In the genomic region with DNA sequence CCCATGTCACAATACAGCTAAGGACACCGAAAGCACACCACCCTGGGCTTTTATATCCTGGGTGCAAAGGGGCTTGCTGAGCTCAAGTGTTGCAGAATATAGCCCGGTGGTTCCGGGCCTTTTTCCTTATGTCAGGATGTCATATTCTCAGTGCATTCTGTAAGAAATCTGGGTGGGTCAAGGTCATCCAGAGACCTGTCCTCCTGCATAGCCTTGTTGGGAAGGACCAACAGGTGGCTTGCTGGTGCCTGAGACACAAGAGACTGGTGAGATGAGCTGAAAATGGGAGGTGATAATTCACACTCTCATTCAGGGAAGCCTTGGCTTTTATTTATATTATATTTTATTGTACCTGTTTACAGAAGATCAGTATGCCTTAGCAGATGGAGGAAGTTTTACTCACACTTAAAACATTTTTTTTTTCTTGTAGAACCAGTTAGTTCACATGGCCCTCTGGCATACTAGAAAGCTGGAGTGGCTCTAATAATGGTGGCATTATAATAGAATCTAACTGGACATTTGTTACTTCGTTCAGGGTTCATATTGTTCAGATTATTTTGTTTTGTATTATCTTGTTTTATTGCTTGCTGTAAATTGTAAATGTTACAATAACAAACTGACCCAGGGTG, we compare ENCODE assay signal across 17 cellular contexts. TPM values are rescaled to one million over a fixed set of nuclear protein-coding genes. Genes with fewer than 3 reads are reported as not detected.
DNase-seq lines count a peak whose midpoint lies in the region; ATAC-seq and TF ChIP-seq lines count a peak whose summit lies in the region.
"Had no signal": no experiment of that assay in that cellular context is flagged by ENCODE, and none has a peak within 500 bp of the region (broad histone marks: within the 10 kb centered on the region; RNA-seq: fewer than 3 reads in every experiment).

No MANE protein-coding gene starts in this region.

- H3K36me3 ChIP-seq in RWPE2 (ENCODE audit: low read depth) (no peaks in the 10 kb centered on the region), transverse colon (no peaks in the 10 kb centered on the region), vagina (no peaks in the 10 kb centered on the region)

- TF ChIP-seq EP300 in transverse colon (IDR thresholded peaks at IDR 0.05; ENCODE audit: low read depth), result no peak

- 50 to 58% methylated on average over 1 to 4 of the region's 4 CpGs for WGBS in transverse colon (ENCODE audit: low coverage in 1 of 2), 2 donors

- DNase-seq in DMS153 (lab: John Stamatoyannopoulos, UW) (peak; percentile 28), DMS153 treated with DMSO at 0.1 percent for 48 hours (lab: John Stamatoyannopoulos, UW; ENCODE audit: unreplicated experiment) (no peak), RWPE2 (ENCODE audit: low spot score) (no peak), left kidney (ENCODE audit: low read depth, low spot score) (peak; percentile 41), transverse colon (peak; percentile 22), vagina (ENCODE audit: extremely low spot score in 2 of 2) (no peak), SHP77 (lab: John Stamatoyannopoulos, UW) (no peak)
- DNase-seq: activated CD4-positive, alpha-beta T cell treated with anti-CD3 and anti-CD28 coated beads for 48 hours; activated CD8-positive, alpha-beta memory T cell treated with anti-CD3 and anti-CD28 coated beads, Interleukin-2, amount 50 U/mL, for 48 hours; activated naive CD4-positive, alpha-beta T cell treated with Interleukin-2 at 50 U/mL for 16 hours; hypothalamus; NCI-H2081 treated with DMSO at 0.1 percent for 48 hours; posterior cingulate gyrus; SHP77 treated with DMSO at 0.1 percent for 48 hours; substantia nigra had no signal

- ATAC-seq in RWPE2 (ENCODE audit: low read depth) (peak; percentile 77), GM19463 (IDR thresholded peaks at IDR 0.05; ENCODE audit: unreplicated experiment) (no peak)

- intact Hi-C loops in transverse colon (cut with DNase I; ENCODE audit: low total_unique reads), result no loop called here
- intact Hi-C loops in vagina (cut with DNase I), result no loop called here

- H3K27me3 ChIP-seq in RWPE2 (ENCODE audit: insufficient read depth, poor library complexity, severe bottlenecking) (no peaks in the 10 kb centered on the region), transverse colon (no peaks in the 10 kb centered on the region), vagina (no peaks in the 10 kb centered on the region)

- peaks cover 25% of the 10 kb centered on the region for H3K4me1 ChIP-seq in RWPE2 (ENCODE audit: insufficient read depth, poor library complexity, severe bottlenecking)
- peaks cover 21 to 57% (median 29%) of the 10 kb centered on the region in 4 donors for H3K4me1 ChIP-seq in transverse colon
- H3K4me1 ChIP-seq in vagina, result peaks cover 25% of the 10 kb centered on the region

- in situ Hi-C loops in transverse colon (cut with MboI; ENCODE audit: low pct_ligation_motif_present in 1 of 4, low pct_unique_long_range_greater_than_20kb in 1 of 4, low sequenced_read_pairs in 3 of 4), result no loop called here

- TF ChIP-seq POLR2A in transverse colon (IDR thresholded peaks at IDR 0.05), result no peak
- no peak for TF ChIP-seq POLR2A in vagina (IDR thresholded peaks at IDR 0.05)

- H3K4me3 ChIP-seq in RWPE2 (ENCODE audit: severe bottlenecking) (no peak overlapping the region), transverse colon (no peak overlapping the region), vagina (no peak overlapping the region)

- TF ChIP-seq CTCF in RWPE2 (IDR thresholded peaks at IDR 0.05; ENCODE audit: poor library complexity, severe bottlenecking) (no peak), transverse colon (IDR thresholded peaks at IDR 0.05) (no peak), vagina (IDR thresholded peaks at IDR 0.05) (no peak)

- H3K27ac ChIP-seq in RWPE2 (ENCODE audit: poor library complexity, severe bottlenecking), result no peak overlapping the region
- H3K27ac ChIP-seq in transverse colon, result peak overlapping the region; percentile 66 to 80 (median 68)
- no peak overlapping the region for H3K27ac ChIP-seq in vagina
- H3K27ac ChIP-seq: 22Rv1 had no signal

- H3K9me3 ChIP-seq in RWPE2 (ENCODE audit: severe bottlenecking) (no peaks in the 10 kb centered on the region), transverse colon (no peaks in the 10 kb centered on the region), vagina (no peaks in the 10 kb centered on the region)

RNA-seq across cellular contexts. Expression of a gene that starts 14.6 kb away (rescaled TPM):
- total RNA-seq in transverse colon (100 to 1,000 TPM in 2 of 4 donors, 10 to 100 TPM in 2; 55.4 to 137 (median 104) TPM), vagina (156 TPM)

Comparison
In these comparisons a context has a peak if more than half of its experiments do, and no peak if none do; other contexts are left out.
1. DNase-seq: peak in DMS153 (single experiment), left kidney (single experiment) and transverse colon (single experiment); none in DMS153 treated with DMSO at 0.1 percent for 48 hours (single experiment), RWPE2 (single experiment), vagina (0 of 2) and SHP77 (0 of 2).
2. H3K27ac ChIP-seq: peak in transverse colon (4 of 4); none in RWPE2 (single experiment) and vagina (single experiment).